14 cellular contexts compared by ENCODE assay signal in the genomic region with DNA sequence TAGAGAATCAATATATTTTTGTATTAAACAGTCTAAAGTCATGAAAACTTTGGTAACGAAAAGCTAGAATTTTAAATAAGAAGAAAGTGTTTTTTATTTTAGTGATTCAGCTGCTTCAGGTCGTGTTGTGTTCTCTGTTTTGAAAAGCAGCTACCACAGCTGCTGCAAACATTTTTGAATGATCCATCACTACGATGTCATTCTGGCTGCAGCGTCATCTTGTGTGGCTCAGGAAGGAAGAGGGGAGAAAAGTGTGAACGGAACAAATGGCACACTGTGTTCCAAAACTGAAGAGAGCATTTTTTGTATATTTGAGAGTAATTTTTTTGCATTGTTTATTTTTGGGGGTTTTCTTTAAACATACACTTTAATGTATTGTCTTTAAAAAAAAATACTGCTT.
DNase-seq lines count a peak whose midpoint lies in the region; ATAC-seq and TF ChIP-seq lines count a peak whose summit lies in the region.
"Had no signal": no experiment of that assay in that cellular context is flagged by ENCODE, and none has a peak within 500 bp of the region (broad histone marks: within the 10 kb centered on the region; RNA-seq: fewer than 3 reads in every experiment).

No MANE protein-coding gene starts in this region.

- TF ChIP-seq CTCF in dorsolateral prefrontal cortex (IDR thresholded peaks at IDR 0.05 in 54 of 56, conservative IDR thresholded peaks at IDR 0.05 in 2 of 56; ENCODE audit: low read depth in 1 of 56, partially characterized antibody in 56 of 56): no peak
- TF ChIP-seq CTCF in upper lobe of left lung (IDR thresholded peaks at IDR 0.05): no peak

- intact Hi-C loops in dorsolateral prefrontal cortex (cut with DNase I): no loop called here

- ATAC-seq in upper lobe of left lung (ENCODE audit: low FRiP score in 2 of 2): no peak
- ATAC-seq: activated T-cell treated with anti-CD3 and anti-CD28 coated beads, Interleukin-2, amount 50 U/mL, for 72 hours; esophagus mucosa had no signal

- H3K27me3 ChIP-seq in dorsolateral prefrontal cortex: peaks cover 0 to 15% (median 0%) of the 10 kb centered on the region in 45 donors
- H3K27me3 ChIP-seq in upper lobe of left lung: no peaks in the 10 kb centered on the region
- H3K27me3 ChIP-seq: pancreas, thyroid gland had no signal

- WGBS in upper lobe of left lung, 2 donors: 25 to 29% methylated on average over 5 of the region's 5 CpGs

- H3K27ac ChIP-seq in dorsolateral prefrontal cortex (peak overlapping the region in 21 of 59 donors; percentile 2 to 66 (median 28)), upper lobe of left lung (peak overlapping the region in 3 of 4 donors; percentile 41 to 76 (median 75)), substantia nigra (ENCODE audit: low read depth, low read length, poor library complexity, severe bottlenecking) (no peak overlapping the region)
- H3K27ac ChIP-seq: pancreas, thyroid gland had no signal

- no peaks in the 10 kb centered on the region for H3K36me3 ChIP-seq in upper lobe of left lung
- H3K36me3 ChIP-seq: pancreas, thyroid gland had no signal

- no peak for TF ChIP-seq POLR2A in upper lobe of left lung (IDR thresholded peaks at IDR 0.05)

- no peak for TF ChIP-seq EP300 in upper lobe of left lung (IDR thresholded peaks at IDR 0.05)

- no peaks in the 10 kb centered on the region for H3K9me3 ChIP-seq in upper lobe of left lung
- H3K9me3 ChIP-seq: pancreas, thyroid gland had no signal

- peak overlapping the region in 46 of 59 donors; percentile 1 to 64 (median 35) for H3K4me3 ChIP-seq in dorsolateral prefrontal cortex
- peak overlapping the region in 2 of 4 donors; percentile 16 to 36 for H3K4me3 ChIP-seq in upper lobe of left lung
- H3K4me3 ChIP-seq: thyroid gland had no signal

- DNase-seq in NCI-H1105 treated with DMSO at 0.1 percent for 48 hours (lab: John Stamatoyannopoulos, UW) (peak; percentile 31), NCI-H1105 (lab: John Stamatoyannopoulos, UW) (no peak), dorsolateral prefrontal cortex (peak in 1 of 10 donors; percentile 20), hepatic stellate cell (ENCODE audit: low spot score) (peak; percentile 2), upper lobe of left lung (no peak), HuH-7.5 (ENCODE audit: low spot score) (no peak), KBM-7 (no peak), substantia nigra (lab: John Stamatoyannopoulos, UW) (no peak)
- DNase-seq: 8988T; activated T-cell treated with anti-CD3 and anti-CD28 coated beads, Interleukin-2, amount 50 U/mL, for 72 hours; CD8-positive, alpha-beta memory T cell had no signal

- peaks cover 0 to 13% (median 6%) of the 10 kb centered on the region in 4 donors for H3K4me1 ChIP-seq in upper lobe of left lung
- H3K4me1 ChIP-seq: thyroid gland had no signal

- in situ Hi-C loops in KBM-7 (cut with MboI; ENCODE audit: low pct_unique_long_range_greater_than_20kb, low sequenced_read_pairs): no loop called here

Comparison
In these comparisons a context has a peak if more than half of its experiments do, and no peak if none do; other contexts are left out.
1. DNase-seq: peak in NCI-H1105 treated with DMSO at 0.1 percent for 48 hours (single experiment) and hepatic stellate cell (single experiment); none in NCI-H1105 (single experiment), upper lobe of left lung (0 of 2), HuH-7.5 (single experiment), KBM-7 (single experiment) and substantia nigra (0 of 49).